ENCODE assay signal across 1 cellular context in the genomic region with DNA sequence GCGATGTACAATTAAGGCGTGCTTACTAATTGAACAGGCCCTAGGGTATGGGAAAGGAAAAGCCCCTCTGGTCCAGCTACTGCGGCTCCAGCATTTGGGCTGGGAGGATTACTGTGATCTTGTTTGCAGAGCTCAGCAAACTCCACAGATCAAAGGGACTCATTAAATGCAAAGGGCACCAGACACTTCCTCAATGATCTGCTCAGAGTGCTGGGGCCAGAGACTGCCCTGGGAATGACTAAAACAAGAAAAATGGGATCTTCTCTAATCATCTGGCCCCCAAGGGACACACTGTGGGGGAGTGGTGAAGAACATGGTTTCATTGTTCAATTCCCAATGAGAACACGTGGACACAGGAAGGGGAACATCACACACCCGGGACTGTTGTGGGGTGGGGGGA.
A peak's percentile ranks its signal among the peaks of the same experiment; 100 is the strongest.
TF ChIP-seq lines count a peak whose summit lies in the region.

No MANE protein-coding gene starts in this region.

TF ChIP-seq in HepG2, 621 proteins besides CTCF, POLR2A, EP300 and RAD21 (continued from another document and continues in another):
- TF ChIP-seq JUNB (CRISPR knock-in tag; IDR thresholded peaks at IDR 0.05; ENCODE audit: borderline replicate concordance) (no peak), NR2F6 (IDR thresholded peaks at IDR 0.05) (no peak; the same call in 1 of the 2 replicates), NR2F6 (CRISPR knock-in tag; IDR thresholded peaks at IDR 0.05) (no peak), MAFG (CRISPR knock-in tag; IDR thresholded peaks at IDR 0.05) (no peak), ZNF367 (CRISPR knock-in tag; IDR thresholded peaks at IDR 0.05; ENCODE audit: borderline replicate concordance) (no peak), NAIF1 (CRISPR knock-in tag; IDR thresholded peaks at IDR 0.05; ENCODE audit: borderline replicate concordance) (no peak), SMARCE1 (IDR thresholded peaks at IDR 0.05; ENCODE audit: borderline replicate concordance) (no peak), SNAPC2 (CRISPR knock-in tag; IDR thresholded peaks at IDR 0.05) (no peak), ZNF101 (CRISPR knock-in tag; IDR thresholded peaks at IDR 0.05; ENCODE audit: borderline replicate concordance, low read depth) (no peak), NFE2L2 (IDR thresholded peaks at IDR 0.05; ENCODE audit: low read length) (no peak), BHLHE40 (IDR thresholded peaks at IDR 0.05; ENCODE audit: low read length) (no peak), TCF7 (IDR thresholded peaks at IDR 0.05; ENCODE audit: low read depth) (peak; percentile 79), SOX6 (IDR thresholded peaks at IDR 0.05) (no peak), SOX6 (CRISPR knock-in tag; IDR thresholded peaks at IDR 0.05) (peak; percentile 47; the same call in 1 of the 2 replicates), SRSF1 (optimal IDR thresholded peaks at IDR 0.05; ENCODE audit: low read depth, low read length) (no peak), DPF2 (CRISPR knock-in tag; IDR thresholded peaks at IDR 0.05; ENCODE audit: borderline replicate concordance, low read depth) (0 out of 2 replicates have a peak, but pooled peaks have one; percentile 23), ZNF441 (CRISPR knock-in tag; IDR thresholded peaks at IDR 0.05; ENCODE audit: borderline replicate concordance) (no peak), MAF1 (CRISPR knock-in tag; IDR thresholded peaks at IDR 0.05; ENCODE audit: borderline replicate concordance) (no peak), SMARCC2 (IDR thresholded peaks at IDR 0.05) (no peak), POGZ (CRISPR knock-in tag; IDR thresholded peaks at IDR 0.05) (no peak), HOXA3 (CRISPR knock-in tag; IDR thresholded peaks at IDR 0.05) (no peak), EEA1 (CRISPR knock-in tag; IDR thresholded peaks at IDR 0.05; ENCODE audit: borderline replicate concordance) (no peak), MYNN (CRISPR knock-in tag; IDR thresholded peaks at IDR 0.05; ENCODE audit: low read depth) (no peak), PAF1 (CRISPR knock-in tag; IDR thresholded peaks at IDR 0.05) (no peak), HES4 (CRISPR knock-in tag; IDR thresholded peaks at IDR 0.05; ENCODE audit: borderline replicate concordance) (no peak)
- TF ChIP-seq, protein P1, sequence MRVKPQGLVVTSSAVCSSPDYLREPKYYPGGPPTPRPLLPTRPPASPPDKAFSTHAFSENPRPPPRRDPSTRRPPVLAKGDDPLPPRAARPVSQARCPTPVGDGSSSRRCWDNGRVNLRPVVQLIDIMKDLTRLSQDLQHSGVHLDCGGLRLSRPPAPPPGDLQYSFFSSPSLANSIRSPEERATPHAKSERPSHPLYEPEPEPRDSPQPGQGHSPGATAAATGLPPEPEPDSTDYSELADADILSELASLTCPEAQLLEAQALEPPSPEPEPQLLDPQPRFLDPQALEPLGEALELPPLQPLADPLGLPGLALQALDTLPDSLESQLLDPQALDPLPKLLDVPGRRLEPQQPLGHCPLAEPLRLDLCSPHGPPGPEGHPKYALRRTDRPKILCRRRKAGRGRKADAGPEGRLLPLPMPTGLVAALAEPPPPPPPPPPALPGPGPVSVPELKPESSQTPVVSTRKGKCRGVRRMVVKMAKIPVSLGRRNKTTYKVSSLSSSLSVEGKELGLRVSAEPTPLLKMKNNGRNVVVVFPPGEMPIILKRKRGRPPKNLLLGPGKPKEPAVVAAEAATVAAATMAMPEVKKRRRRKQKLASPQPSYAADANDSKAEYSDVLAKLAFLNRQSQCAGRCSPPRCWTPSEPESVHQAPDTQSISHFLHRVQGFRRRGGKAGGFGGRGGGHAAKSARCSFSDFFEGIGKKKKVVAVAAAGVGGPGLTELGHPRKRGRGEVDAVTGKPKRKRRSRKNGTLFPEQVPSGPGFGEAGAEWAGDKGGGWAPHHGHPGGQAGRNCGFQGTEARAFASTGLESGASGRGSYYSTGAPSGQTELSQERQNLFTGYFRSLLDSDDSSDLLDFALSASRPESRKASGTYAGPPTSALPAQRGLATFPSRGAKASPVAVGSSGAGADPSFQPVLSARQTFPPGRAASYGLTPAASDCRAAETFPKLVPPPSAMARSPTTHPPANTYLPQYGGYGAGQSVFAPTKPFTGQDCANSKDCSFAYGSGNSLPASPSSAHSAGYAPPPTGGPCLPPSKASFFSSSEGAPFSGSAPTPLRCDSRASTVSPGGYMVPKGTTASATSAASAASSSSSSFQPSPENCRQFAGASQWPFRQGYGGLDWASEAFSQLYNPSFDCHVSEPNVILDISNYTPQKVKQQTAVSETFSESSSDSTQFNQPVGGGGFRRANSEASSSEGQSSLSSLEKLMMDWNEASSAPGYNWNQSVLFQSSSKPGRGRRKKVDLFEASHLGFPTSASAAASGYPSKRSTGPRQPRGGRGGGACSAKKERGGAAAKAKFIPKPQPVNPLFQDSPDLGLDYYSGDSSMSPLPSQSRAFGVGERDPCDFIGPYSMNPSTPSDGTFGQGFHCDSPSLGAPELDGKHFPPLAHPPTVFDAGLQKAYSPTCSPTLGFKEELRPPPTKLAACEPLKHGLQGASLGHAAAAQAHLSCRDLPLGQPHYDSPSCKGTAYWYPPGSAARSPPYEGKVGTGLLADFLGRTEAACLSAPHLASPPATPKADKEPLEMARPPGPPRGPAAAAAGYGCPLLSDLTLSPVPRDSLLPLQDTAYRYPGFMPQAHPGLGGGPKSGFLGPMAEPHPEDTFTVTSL (CRISPR knock-in tag; IDR thresholded peaks at IDR 0.05; ENCODE audit: borderline replicate concordance): peak; percentile 41; the same call in 1 of the 2 replicates
- TF ChIP-seq, protein P2, sequence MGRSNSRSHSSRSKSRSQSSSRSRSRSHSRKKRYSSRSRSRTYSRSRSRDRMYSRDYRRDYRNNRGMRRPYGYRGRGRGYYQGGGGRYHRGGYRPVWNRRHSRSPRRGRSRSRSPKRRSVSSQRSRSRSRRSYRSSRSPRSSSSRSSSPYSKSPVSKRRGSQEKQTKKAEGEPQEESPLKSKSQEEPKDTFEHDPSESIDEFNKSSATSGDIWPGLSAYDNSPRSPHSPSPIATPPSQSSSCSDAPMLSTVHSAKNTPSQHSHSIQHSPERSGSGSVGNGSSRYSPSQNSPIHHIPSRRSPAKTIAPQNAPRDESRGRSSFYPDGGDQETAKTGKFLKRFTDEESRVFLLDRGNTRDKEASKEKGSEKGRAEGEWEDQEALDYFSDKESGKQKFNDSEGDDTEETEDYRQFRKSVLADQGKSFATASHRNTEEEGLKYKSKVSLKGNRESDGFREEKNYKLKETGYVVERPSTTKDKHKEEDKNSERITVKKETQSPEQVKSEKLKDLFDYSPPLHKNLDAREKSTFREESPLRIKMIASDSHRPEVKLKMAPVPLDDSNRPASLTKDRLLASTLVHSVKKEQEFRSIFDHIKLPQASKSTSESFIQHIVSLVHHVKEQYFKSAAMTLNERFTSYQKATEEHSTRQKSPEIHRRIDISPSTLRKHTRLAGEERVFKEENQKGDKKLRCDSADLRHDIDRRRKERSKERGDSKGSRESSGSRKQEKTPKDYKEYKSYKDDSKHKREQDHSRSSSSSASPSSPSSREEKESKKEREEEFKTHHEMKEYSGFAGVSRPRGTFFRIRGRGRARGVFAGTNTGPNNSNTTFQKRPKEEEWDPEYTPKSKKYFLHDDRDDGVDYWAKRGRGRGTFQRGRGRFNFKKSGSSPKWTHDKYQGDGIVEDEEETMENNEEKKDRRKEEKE (IDR thresholded peaks at IDR 0.05): no peak
- TF ChIP-seq, protein P3, sequence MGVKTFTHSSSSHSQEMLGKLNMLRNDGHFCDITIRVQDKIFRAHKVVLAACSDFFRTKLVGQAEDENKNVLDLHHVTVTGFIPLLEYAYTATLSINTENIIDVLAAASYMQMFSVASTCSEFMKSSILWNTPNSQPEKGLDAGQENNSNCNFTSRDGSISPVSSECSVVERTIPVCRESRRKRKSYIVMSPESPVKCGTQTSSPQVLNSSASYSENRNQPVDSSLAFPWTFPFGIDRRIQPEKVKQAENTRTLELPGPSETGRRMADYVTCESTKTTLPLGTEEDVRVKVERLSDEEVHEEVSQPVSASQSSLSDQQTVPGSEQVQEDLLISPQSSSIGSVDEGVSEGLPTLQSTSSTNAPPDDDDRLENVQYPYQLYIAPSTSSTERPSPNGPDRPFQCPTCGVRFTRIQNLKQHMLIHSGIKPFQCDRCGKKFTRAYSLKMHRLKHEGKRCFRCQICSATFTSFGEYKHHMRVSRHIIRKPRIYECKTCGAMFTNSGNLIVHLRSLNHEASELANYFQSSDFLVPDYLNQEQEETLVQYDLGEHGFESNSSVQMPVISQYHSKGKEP (CRISPR knock-in tag; IDR thresholded peaks at IDR 0.05): no peak
- TF ChIP-seq, protein P4, sequence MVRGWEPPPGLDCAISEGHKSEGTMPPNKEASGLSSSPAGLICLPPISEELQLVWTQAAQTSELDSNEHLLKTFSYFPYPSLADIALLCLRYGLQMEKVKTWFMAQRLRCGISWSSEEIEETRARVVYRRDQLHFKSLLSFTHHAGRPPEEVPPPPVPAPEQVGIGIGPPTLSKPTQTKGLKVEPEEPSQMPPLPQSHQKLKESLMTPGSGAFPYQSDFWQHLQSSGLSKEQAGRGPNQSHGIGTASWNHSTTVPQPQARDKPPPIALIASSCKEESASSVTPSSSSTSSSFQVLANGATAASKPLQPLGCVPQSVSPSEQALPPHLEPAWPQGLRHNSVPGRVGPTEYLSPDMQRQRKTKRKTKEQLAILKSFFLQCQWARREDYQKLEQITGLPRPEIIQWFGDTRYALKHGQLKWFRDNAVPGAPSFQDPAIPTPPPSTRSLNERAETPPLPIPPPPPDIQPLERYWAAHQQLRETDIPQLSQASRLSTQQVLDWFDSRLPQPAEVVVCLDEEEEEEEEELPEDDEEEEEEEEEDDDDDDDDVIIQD (CRISPR knock-in tag; IDR thresholded peaks at IDR 0.05; ENCODE audit: low read depth): peak; percentile 38; the same call in 1 of the 2 replicates
- TF ChIP-seq, protein P5, sequence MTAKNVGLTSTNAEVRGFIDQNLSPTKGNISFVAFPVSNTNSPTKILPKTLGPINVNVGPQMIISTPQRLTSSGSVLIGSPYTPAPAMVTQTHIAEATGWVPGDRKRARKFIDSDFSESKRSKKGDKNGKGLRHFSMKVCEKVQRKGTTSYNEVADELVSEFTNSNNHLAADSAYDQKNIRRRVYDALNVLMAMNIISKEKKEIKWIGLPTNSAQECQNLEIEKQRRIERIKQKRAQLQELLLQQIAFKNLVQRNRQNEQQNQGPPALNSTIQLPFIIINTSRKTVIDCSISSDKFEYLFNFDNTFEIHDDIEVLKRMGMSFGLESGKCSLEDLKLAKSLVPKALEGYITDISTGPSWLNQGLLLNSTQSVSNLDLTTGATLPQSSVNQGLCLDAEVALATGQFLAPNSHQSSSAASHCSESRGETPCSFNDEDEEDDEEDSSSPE (CRISPR knock-in tag; IDR thresholded peaks at IDR 0.05): no peak
- TF ChIP-seq, protein P6, sequence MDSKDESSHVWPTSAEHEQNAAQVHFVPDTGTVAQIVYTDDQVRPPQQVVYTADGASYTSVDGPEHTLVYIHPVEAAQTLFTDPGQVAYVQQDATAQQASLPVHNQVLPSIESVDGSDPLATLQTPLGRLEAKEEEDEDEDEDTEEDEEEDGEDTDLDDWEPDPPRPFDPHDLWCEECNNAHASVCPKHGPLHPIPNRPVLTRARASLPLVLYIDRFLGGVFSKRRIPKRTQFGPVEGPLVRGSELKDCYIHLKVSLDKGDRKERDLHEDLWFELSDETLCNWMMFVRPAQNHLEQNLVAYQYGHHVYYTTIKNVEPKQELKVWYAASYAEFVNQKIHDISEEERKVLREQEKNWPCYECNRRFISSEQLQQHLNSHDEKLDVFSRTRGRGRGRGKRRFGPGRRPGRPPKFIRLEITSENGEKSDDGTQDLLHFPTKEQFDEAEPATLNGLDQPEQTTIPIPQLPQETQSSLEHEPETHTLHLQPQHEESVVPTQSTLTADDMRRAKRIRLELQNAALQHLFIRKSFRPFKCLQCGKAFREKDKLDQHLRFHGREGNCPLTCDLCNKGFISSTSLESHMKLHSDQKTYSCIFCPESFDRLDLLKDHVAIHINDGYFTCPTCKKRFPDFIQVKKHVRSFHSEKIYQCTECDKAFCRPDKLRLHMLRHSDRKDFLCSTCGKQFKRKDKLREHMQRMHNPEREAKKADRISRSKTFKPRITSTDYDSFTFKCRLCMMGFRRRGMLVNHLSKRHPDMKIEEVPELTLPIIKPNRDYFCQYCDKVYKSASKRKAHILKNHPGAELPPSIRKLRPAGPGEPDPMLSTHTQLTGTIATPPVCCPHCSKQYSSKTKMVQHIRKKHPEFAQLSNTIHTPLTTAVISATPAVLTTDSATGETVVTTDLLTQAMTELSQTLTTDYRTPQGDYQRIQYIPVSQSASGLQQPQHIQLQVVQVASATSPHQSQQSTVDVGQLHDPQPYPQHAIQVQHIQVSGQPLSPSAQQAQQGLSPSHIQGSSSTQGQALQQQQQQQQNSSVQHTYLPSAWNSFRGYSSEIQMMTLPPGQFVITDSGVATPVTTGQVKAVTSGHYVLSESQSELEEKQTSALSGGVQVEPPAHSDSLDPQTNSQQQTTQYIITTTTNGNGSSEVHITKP (CRISPR knock-in tag; IDR thresholded peaks at IDR 0.05; ENCODE audit: low read depth): no peak
- TF ChIP-seq, protein P7, sequence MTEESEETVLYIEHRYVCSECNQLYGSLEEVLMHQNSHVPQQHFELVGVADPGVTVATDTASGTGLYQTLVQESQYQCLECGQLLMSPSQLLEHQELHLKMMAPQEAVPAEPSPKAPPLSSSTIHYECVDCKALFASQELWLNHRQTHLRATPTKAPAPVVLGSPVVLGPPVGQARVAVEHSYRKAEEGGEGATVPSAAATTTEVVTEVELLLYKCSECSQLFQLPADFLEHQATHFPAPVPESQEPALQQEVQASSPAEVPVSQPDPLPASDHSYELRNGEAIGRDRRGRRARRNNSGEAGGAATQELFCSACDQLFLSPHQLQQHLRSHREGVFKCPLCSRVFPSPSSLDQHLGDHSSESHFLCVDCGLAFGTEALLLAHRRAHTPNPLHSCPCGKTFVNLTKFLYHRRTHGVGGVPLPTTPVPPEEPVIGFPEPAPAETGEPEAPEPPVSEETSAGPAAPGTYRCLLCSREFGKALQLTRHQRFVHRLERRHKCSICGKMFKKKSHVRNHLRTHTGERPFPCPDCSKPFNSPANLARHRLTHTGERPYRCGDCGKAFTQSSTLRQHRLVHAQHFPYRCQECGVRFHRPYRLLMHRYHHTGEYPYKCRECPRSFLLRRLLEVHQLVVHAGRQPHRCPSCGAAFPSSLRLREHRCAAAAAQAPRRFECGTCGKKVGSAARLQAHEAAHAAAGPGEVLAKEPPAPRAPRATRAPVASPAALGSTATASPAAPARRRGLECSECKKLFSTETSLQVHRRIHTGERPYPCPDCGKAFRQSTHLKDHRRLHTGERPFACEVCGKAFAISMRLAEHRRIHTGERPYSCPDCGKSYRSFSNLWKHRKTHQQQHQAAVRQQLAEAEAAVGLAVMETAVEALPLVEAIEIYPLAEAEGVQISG (CRISPR knock-in tag; IDR thresholded peaks at IDR 0.05): no peak
